Comparison of ENCODE assay signal across 1 cellular context in genomic region chr7:139976838-139977656, GRCh38.
TF ChIP-seq lines count a peak whose summit lies in the region.

No MANE protein-coding gene starts in this region.

TF ChIP-seq in K562, 482 proteins besides CTCF, POLR2A, EP300 and RAD21 (continued from another document and continues in another):
- no peak for TF ChIP-seq CHD7 (IDR thresholded peaks at IDR 0.05; ENCODE audit: low read depth, low read length)
- no peak for TF ChIP-seq ZNF75A (CRISPR knock-in tag; IDR thresholded peaks at IDR 0.05)
- TF ChIP-seq POLR2G (IDR thresholded peaks at IDR 0.05; ENCODE audit: low read depth, low read length), result peak; percentile 71
- TF ChIP-seq TSC22D4 (tag; IDR thresholded peaks at IDR 0.05), result no peak
- no peak for TF ChIP-seq ZMIZ1 (IDR thresholded peaks at IDR 0.05; ENCODE audit: low read depth in 2 of 2, low read length in 2 of 2)
- peak; percentile 96 for TF ChIP-seq ZNF766 (CRISPR knock-in tag; conservative IDR thresholded peaks at IDR 0.05)
- TF ChIP-seq KAT2B (IDR thresholded peaks at IDR 0.05; ENCODE audit: low read depth, low read length), result no peak
- no peak for TF ChIP-seq XRCC3 (IDR thresholded peaks at IDR 0.05)
- TF ChIP-seq ETV1 (tag; conservative IDR thresholded peaks at IDR 0.05; ENCODE audit: low read depth), result peak; percentile 32; the same call in 1 of the 2 replicates
- TF ChIP-seq DACH1 (IDR thresholded peaks at IDR 0.05; ENCODE audit: partially characterized antibody), result no peak
- TF ChIP-seq NCOA1 (IDR thresholded peaks at IDR 0.05; ENCODE audit: low read depth), result no peak; the same call in 1 of the 2 replicates
- TF ChIP-seq EWSR1 (IDR thresholded peaks at IDR 0.05; ENCODE audit: borderline replicate concordance, low read depth, partially characterized antibody), result no peak
- peak; percentile 53 for TF ChIP-seq HDAC3 (IDR thresholded peaks at IDR 0.05; ENCODE audit: borderline replicate concordance, partially characterized antibody)
- TF ChIP-seq CHCHD3 (CRISPR knock-in tag; IDR thresholded peaks at IDR 0.05), result no peak
- no peak for TF ChIP-seq ZNF174 (CRISPR knock-in tag; IDR thresholded peaks at IDR 0.05)
- TF ChIP-seq CHD4 (IDR thresholded peaks at IDR 0.05; ENCODE audit: insufficient read depth, insufficient replicate concordance, low read depth, low read length, poor library complexity, severe bottlenecking), result peak; percentile 24
- TF ChIP-seq LCOR (CRISPR knock-in tag; IDR thresholded peaks at IDR 0.05), result peak; percentile 74; the same call in 1 of the 2 replicates
- TF ChIP-seq OTX1 (CRISPR knock-in tag; IDR thresholded peaks at IDR 0.05), result peak; percentile 64; the same call in 1 of the 2 replicates
- 0 out of 4 replicates have a peak, but pooled peaks of 1 of the 2 experiments have one; percentile 19 for TF ChIP-seq TBL1XR1 (IDR thresholded peaks at IDR 0.05; ENCODE audit: low read length in 2 of 2)
- TF ChIP-seq ZNF347 (CRISPR knock-in tag; IDR thresholded peaks at IDR 0.05; ENCODE audit: low read depth), result no peak
- TF ChIP-seq PBX2 (CRISPR knock-in tag; IDR thresholded peaks at IDR 0.05; ENCODE audit: low read depth), result no peak
- TF ChIP-seq PBX2 (tag; conservative IDR thresholded peaks at IDR 0.05; ENCODE audit: low read depth), result 0 out of 2 replicates have a peak, but pooled peaks have one; percentile 14
- peak; percentile 67; the same call in 1 of the 2 replicates for TF ChIP-seq HLTF (IDR thresholded peaks at IDR 0.05)
- TF ChIP-seq GATA2 (CRISPR knock-in tag; IDR thresholded peaks at IDR 0.05), result no peak
- TF ChIP-seq RAD51 (IDR thresholded peaks at IDR 0.05; ENCODE audit: borderline replicate concordance, low read depth), result no peak; the same call in 1 of the 2 replicates
- no peak for TF ChIP-seq PHB2 (IDR thresholded peaks at IDR 0.05; ENCODE audit: low read depth)
- no peak for TF ChIP-seq RFX7 (CRISPR knock-in tag; IDR thresholded peaks at IDR 0.05)
- TF ChIP-seq CREB3L1 (IDR thresholded peaks at IDR 0.05; ENCODE audit: borderline replicate concordance, low read depth), result peak; percentile 95
- no peak; the same call in 1 of the 2 replicates for TF ChIP-seq ZBTB49 (CRISPR knock-in tag; IDR thresholded peaks at IDR 0.05; ENCODE audit: borderline replicate concordance)
- no peak for TF ChIP-seq AFF1 (IDR thresholded peaks at IDR 0.05; ENCODE audit: low read depth in 1 of 2, partially characterized antibody in 2 of 2)
